Comparison of ENCODE assay signal across 30 cellular contexts in the genomic region with DNA sequence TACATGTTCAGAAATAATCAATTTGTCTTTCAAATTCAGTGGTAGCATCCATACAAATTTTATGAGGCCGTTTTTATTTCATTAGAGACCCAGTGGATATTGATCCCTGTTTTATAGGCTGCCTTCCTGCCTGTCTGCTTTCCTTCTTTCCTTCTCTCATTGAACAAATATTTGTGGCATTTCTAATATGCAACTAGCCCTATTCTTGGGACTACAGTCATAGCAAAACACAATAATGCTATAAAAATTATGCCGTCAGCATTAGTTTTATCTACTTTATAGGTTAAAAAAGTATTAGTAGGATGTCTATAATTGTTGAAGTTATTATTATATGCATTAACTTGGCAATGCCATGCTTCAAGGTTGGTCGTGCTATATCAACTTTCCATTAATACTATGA.
"Had no signal": no experiment of that assay in that cellular context is flagged by ENCODE, and none has a peak within 500 bp of the region (broad histone marks: within the 10 kb centered on the region; RNA-seq: fewer than 3 reads in every experiment).

No MANE protein-coding gene starts in this region.

- H3K9me3 ChIP-seq: body of pancreas, breast epithelium, colonic mucosa, esophagus squamous epithelium, gastroesophageal sphincter had no signal

- H3K27ac ChIP-seq: body of pancreas, breast epithelium, cardiac muscle cell, colonic mucosa, epithelial cell of prostate, esophagus squamous epithelium, gastroesophageal sphincter had no signal

- H3K27me3 ChIP-seq: body of pancreas, breast epithelium, cardiac muscle cell, colonic mucosa, esophagus squamous epithelium, gastroesophageal sphincter had no signal

- H3K4me3 ChIP-seq: body of pancreas, breast epithelium, cardiac muscle cell, colonic mucosa, esophagus squamous epithelium, gastroesophageal sphincter had no signal

- H3K36me3 Mint-ChIP-seq: activated naive CD4-positive, alpha-beta T cell treated with anti-CD3 and anti-CD28 coated beads, Interleukin-2, amount 10 ng/mL, durations not matched to agents 7 days and 5 days; activated naive CD8-positive, alpha-beta T cell; T-cell had no signal

- ATAC-seq: activated CD4-positive, alpha-beta T cell treated with anti-CD3 and anti-CD28 coated beads for 36 hours; activated T-cell treated with anti-CD3 and anti-CD28 coated beads, Interleukin-2, amount 50 U/mL, for 72 hours; body of pancreas; gastroesophageal sphincter; T-cell had no signal

- H3K36me3 ChIP-seq: breast epithelium, cardiac muscle cell, colonic mucosa, esophagus squamous epithelium, gastroesophageal sphincter had no signal

- H3K27me3 Mint-ChIP-seq: activated CD4-positive, alpha-beta memory T cell treated with anti-CD3 and anti-CD28 coated beads, Interleukin-2, amount 10 ng/mL, durations not matched to agents 7 days and 5 days; activated CD4-positive, alpha-beta T cell treated with anti-CD3 and anti-CD28 coated beads for 36 hours; activated CD4-positive, alpha-beta T cell treated with anti-CD3 and anti-CD28 coated beads, Interleukin-2, amount 10 ng/mL, durations not matched to agents 24 days and 14 days; activated naive CD4-positive, alpha-beta T cell treated with anti-CD3 and anti-CD28 coated beads, Interleukin-2, amount 10 ng/mL, durations not matched to agents 7 days and 5 days; activated naive CD8-positive, alpha-beta T cell; activated T-cell treated with anti-CD3 and anti-CD28 coated beads, Interleukin-2, amount 50 U/mL, for 24 hours; T-cell had no signal

- H3K9me3 Mint-ChIP-seq: activated CD4-positive, alpha-beta T cell treated with anti-CD3 and anti-CD28 coated beads, Interleukin-2, amount 10 ng/mL, durations not matched to agents 24 days and 14 days; T-helper 1 cell treated with Interleukin-12 subunit alpha and Interleukin-12 subunit beta and Interleukin-4 antibody, amounts not matched to agents 30 μg/mL and 1 μg/mL, for 36 hours had no signal

- H3K4me3 Mint-ChIP-seq: activated CD4-positive, alpha-beta memory T cell treated with anti-CD3 and anti-CD28 coated beads, Interleukin-2, amount 10 ng/mL, durations not matched to agents 7 days and 5 days; activated CD4-positive, alpha-beta T cell treated with anti-CD3 and anti-CD28 coated beads for 36 hours; activated CD4-positive, alpha-beta T cell treated with anti-CD3 and anti-CD28 coated beads, Interleukin-2, amount 10 ng/mL, durations not matched to agents 24 days and 14 days; activated naive CD4-positive, alpha-beta T cell treated with anti-CD3 and anti-CD28 coated beads, Interleukin-2, amount 10 ng/mL, durations not matched to agents 7 days and 5 days; activated naive CD8-positive, alpha-beta T cell; activated T-cell treated with anti-CD3 and anti-CD28 coated beads, Interleukin-2, amount 50 U/mL, for 24 hours; activated T-cell treated with anti-CD3 and anti-CD28 coated beads, Interleukin-2, amount 50 U/mL, for 72 hours; T-cell; T-helper 1 cell treated with Interleukin-12 subunit alpha and Interleukin-12 subunit beta and Interleukin-4 antibody, amounts not matched to agents 30 μg/mL and 1 μg/mL, for 36 hours had no signal

- H3K4me1 Mint-ChIP-seq: activated CD4-positive, alpha-beta memory T cell treated with anti-CD3 and anti-CD28 coated beads, Interleukin-2, amount 10 ng/mL, durations not matched to agents 7 days and 5 days; activated CD4-positive, alpha-beta T cell treated with anti-CD3 and anti-CD28 coated beads for 36 hours; activated CD4-positive, alpha-beta T cell treated with anti-CD3 and anti-CD28 coated beads, Interleukin-2, amount 10 ng/mL, durations not matched to agents 24 days and 14 days; activated naive CD4-positive, alpha-beta T cell treated with anti-CD3 and anti-CD28 coated beads, Interleukin-2, amount 10 ng/mL, durations not matched to agents 7 days and 5 days; T-cell had no signal

- DNase-seq: activated CD4-positive, alpha-beta memory T cell treated with anti-CD3 and anti-CD28 coated beads, Interleukin-2, amount 10 ng/mL, durations not matched to agents 7 days and 5 days; activated CD4-positive, alpha-beta T cell treated with anti-CD3 and anti-CD28 coated beads for 36 hours; activated CD4-positive, alpha-beta T cell treated with anti-CD3 and anti-CD28 coated beads, Interleukin-2, amount 10 ng/mL, durations not matched to agents 24 days and 14 days; activated CD4-positive, CD25-positive, alpha-beta regulatory T cell; activated CD4-positive, CD25-positive, alpha-beta regulatory T cell treated with anti-CD3 and anti-CD28 coated beads, Interleukin-2, amount 50 U/mL, for 72 hours; activated CD8-positive, alpha-beta memory T cell treated with anti-CD3 and anti-CD28 coated beads, Interleukin-2, amount 50 U/mL, for 48 hours; activated gamma-delta T cell; activated naive CD4-positive, alpha-beta T cell; activated naive CD4-positive, alpha-beta T cell treated with anti-CD3 and anti-CD28 coated beads, Interleukin-2, amount 10 ng/mL, durations not matched to agents 7 days and 5 days; activated T-cell treated with anti-CD3 and anti-CD28 coated beads for 4 hours; activated T-cell treated with anti-CD3 and anti-CD28 coated beads, Interleukin-2, amount 50 U/mL, for 24 hours; activated T-cell treated with anti-CD3 and anti-CD28 coated beads, Interleukin-2, amount 50 U/mL, for 72 hours; amniotic stem cell; anterior cingulate cortex; body of pancreas; central memory CD4-positive, alpha-beta T cell; cerebellar nuclear complex; colonic mucosa; effector CD8-positive, alpha-beta T cell; esophagus squamous epithelium; foreskin melanocyte; SW 1271; T-cell; T-helper 9 cell had no signal

- H3K4me1 ChIP-seq: body of pancreas, breast epithelium, colonic mucosa, esophagus squamous epithelium, gastroesophageal sphincter had no signal

- H3K27ac Mint-ChIP-seq: activated CD4-positive, alpha-beta memory T cell treated with anti-CD3 and anti-CD28 coated beads, Interleukin-2, amount 10 ng/mL, durations not matched to agents 7 days and 5 days; activated CD4-positive, alpha-beta T cell treated with anti-CD3 and anti-CD28 coated beads for 36 hours; activated CD4-positive, alpha-beta T cell treated with anti-CD3 and anti-CD28 coated beads, Interleukin-2, amount 10 ng/mL, durations not matched to agents 24 days and 14 days; activated naive CD4-positive, alpha-beta T cell treated with anti-CD3 and anti-CD28 coated beads, Interleukin-2, amount 10 ng/mL, durations not matched to agents 7 days and 5 days; activated naive CD8-positive, alpha-beta T cell; activated T-cell treated with anti-CD3 and anti-CD28 coated beads, Interleukin-2, amount 50 U/mL, for 24 hours; activated T-cell treated with anti-CD3 and anti-CD28 coated beads, Interleukin-2, amount 50 U/mL, for 72 hours; T-cell; T-helper 1 cell treated with Interleukin-12 subunit alpha and Interleukin-12 subunit beta and Interleukin-4 antibody, amounts not matched to agents 30 μg/mL and 1 μg/mL, for 36 hours had no signal
